In genomic region chrX:129933700-129934099, GRCh38 we compare ENCODE assay signal across 13 cellular contexts. TPM values are rescaled to one million over a fixed set of nuclear protein-coding genes. Genes with fewer than 3 reads are reported as not detected.
A peak's percentile ranks its signal among the peaks of the same experiment; 100 is the strongest.
DNase-seq lines count a peak whose midpoint lies in the region; ATAC-seq and TF ChIP-seq lines count a peak whose summit lies in the region.
"Had no signal": no experiment of that assay in that cellular context is flagged by ENCODE, and none has a peak within 500 bp of the region (broad histone marks: within the 10 kb centered on the region; RNA-seq: fewer than 3 reads in every experiment).

No MANE protein-coding gene starts in this region.

- no peak for DNase-seq in activated CD8-positive, alpha-beta memory T cell treated with anti-CD3 and anti-CD28 coated beads, Interleukin-2, amount 10 ng/mL, durations not matched to agents 7 days and 5 days
- DNase-seq in activated CD8-positive, alpha-beta memory T cell treated with anti-CD3 and anti-CD28 coated beads, Interleukin-2, amount 50 U/mL, for 4 hours, result no peak
- DNase-seq in T-helper 17 cell (no peak), endothelial cell (ENCODE audit: low spot score) (no peak), progenitor cell of endocrine pancreas (ENCODE audit: low spot score, unreplicated experiment) (no peak), colonic mucosa (no peak), dermis blood vessel endothelial cell (no peak)
- DNase-seq: amniotic stem cell, IMR-90, NCI-H1105 treated with DMSO at 0.1 percent for 48 hours, NCI-H510A, Peyer's patch had no signal

- ATAC-seq in activated CD8-positive, alpha-beta memory T cell treated with anti-CD3 and anti-CD28 coated beads, Interleukin-2, amount 10 ng/mL, durations not matched to agents 7 days and 5 days, result no peak
- no peak for ATAC-seq in T-helper 17 cell
- ATAC-seq in GM18502 (IDR thresholded peaks at IDR 0.05; ENCODE audit: poor library complexity, unreplicated experiment), result no peak

- no peaks in the 10 kb centered on the region for H3K27me3 ChIP-seq in colonic mucosa
- H3K27me3 ChIP-seq: Peyer's patch had no signal

- H3K36me3 Mint-ChIP-seq in activated CD8-positive, alpha-beta memory T cell treated with anti-CD3 and anti-CD28 coated beads, Interleukin-2, amount 10 ng/mL, durations not matched to agents 7 days and 5 days, result peaks cover 2% of the 10 kb centered on the region
- H3K36me3 Mint-ChIP-seq in T-helper 17 cell (ENCODE audit: low read depth), result peaks cover 2% of the 10 kb centered on the region
- no peaks in the 10 kb centered on the region for H3K36me3 Mint-ChIP-seq in endothelial cell (ENCODE audit: low read depth, unreplicated experiment)
- peaks cover 5% of the 10 kb centered on the region for H3K36me3 Mint-ChIP-seq in progenitor cell of endocrine pancreas (ENCODE audit: insufficient read depth)

- H3K36me3 ChIP-seq in colonic mucosa, result no peaks in the 10 kb centered on the region
- H3K36me3 ChIP-seq: Peyer's patch had no signal

- no peaks in the 10 kb centered on the region for H3K9me3 ChIP-seq in T-helper 17 cell (ENCODE audit: control insufficient read depth, low read length, poor library complexity, severe bottlenecking)
- no peaks in the 10 kb centered on the region for H3K9me3 ChIP-seq in colonic mucosa
- H3K9me3 ChIP-seq: Peyer's patch had no signal

- no peak overlapping the region for H3K9ac ChIP-seq in colonic mucosa (ENCODE audit: low read depth in 2 of 2, low read length in 2 of 2)

- no peak overlapping the region for H3K4me3 ChIP-seq in colonic mucosa

- intact Hi-C loops in colonic mucosa (cut with DNase I), result no loop called here

- peak overlapping the region; percentile 38 for H3K4me3 Mint-ChIP-seq in activated CD8-positive, alpha-beta memory T cell treated with anti-CD3 and anti-CD28 coated beads, Interleukin-2, amount 10 ng/mL, durations not matched to agents 7 days and 5 days
- H3K4me3 Mint-ChIP-seq in T-helper 17 cell, result peak overlapping the region; percentile 81
- H3K4me3 Mint-ChIP-seq in endothelial cell (ENCODE audit: unreplicated experiment), result peak overlapping the region; percentile 76
- H3K4me3 Mint-ChIP-seq in progenitor cell of endocrine pancreas (ENCODE audit: low read depth), result peak overlapping the region; percentile 57

- H3K4me1 Mint-ChIP-seq in activated CD8-positive, alpha-beta memory T cell treated with anti-CD3 and anti-CD28 coated beads, Interleukin-2, amount 10 ng/mL, durations not matched to agents 7 days and 5 days, result peaks cover 5% of the 10 kb centered on the region
- H3K4me1 Mint-ChIP-seq in T-helper 17 cell (peaks cover 6% of the 10 kb centered on the region), endothelial cell (ENCODE audit: unreplicated experiment) (peaks cover 10% of the 10 kb centered on the region), progenitor cell of endocrine pancreas (ENCODE audit: low read depth) (peaks cover 6% of the 10 kb centered on the region)

- CTCF ChIA-PET in activated CD8-positive, alpha-beta memory T cell treated with anti-CD3 and anti-CD28 coated beads, Interleukin-2, amount 10 ng/mL, durations not matched to agents 7 days and 5 days (lab: Charles Lee), result interaction anchor here (0.6 to 1.3 kb wide), 3 partner anchors 92 to 127 kb away, joined by 3 to 4 read pairs (median 3); no protein-coding TSS in a partner anchor

- H3K27me3 Mint-ChIP-seq in activated CD8-positive, alpha-beta memory T cell treated with anti-CD3 and anti-CD28 coated beads, Interleukin-2, amount 10 ng/mL, durations not matched to agents 7 days and 5 days, result peaks cover 32% of the 10 kb centered on the region
- no peaks in the 10 kb centered on the region for H3K27me3 Mint-ChIP-seq in T-helper 17 cell
- peaks cover 6% of the 10 kb centered on the region for H3K27me3 Mint-ChIP-seq in endothelial cell (ENCODE audit: unreplicated experiment)
- H3K27me3 Mint-ChIP-seq in progenitor cell of endocrine pancreas, result peaks cover 36% of the 10 kb centered on the region

- no peak overlapping the region for H3K27ac ChIP-seq in colonic mucosa

- H3K4me1 ChIP-seq in colonic mucosa, result no peaks in the 10 kb centered on the region
- H3K4me1 ChIP-seq: Peyer's patch had no signal

- no peaks in the 10 kb centered on the region for H3K9me3 Mint-ChIP-seq in activated CD8-positive, alpha-beta memory T cell treated with anti-CD3 and anti-CD28 coated beads, Interleukin-2, amount 10 ng/mL, durations not matched to agents 7 days and 5 days (ENCODE audit: low read depth)
- H3K9me3 Mint-ChIP-seq in endothelial cell (ENCODE audit: unreplicated experiment), result no peaks in the 10 kb centered on the region
- H3K9me3 Mint-ChIP-seq in progenitor cell of endocrine pancreas (ENCODE audit: low read depth), result peaks cover 3% of the 10 kb centered on the region

- H3K27ac Mint-ChIP-seq in activated CD8-positive, alpha-beta memory T cell treated with anti-CD3 and anti-CD28 coated beads, Interleukin-2, amount 10 ng/mL, durations not matched to agents 7 days and 5 days, result no peak overlapping the region
- H3K27ac Mint-ChIP-seq in T-helper 17 cell, result no peak overlapping the region
- no peak overlapping the region for H3K27ac Mint-ChIP-seq in endothelial cell (ENCODE audit: unreplicated experiment)
- peak overlapping the region; percentile 33 for H3K27ac Mint-ChIP-seq in progenitor cell of endocrine pancreas

- TF ChIP-seq CTCF in endothelial cell (IDR thresholded peaks at IDR 0.05; ENCODE audit: unreplicated experiment), result no peak
- no peak for TF ChIP-seq CTCF in progenitor cell of endocrine pancreas (IDR thresholded peaks at IDR 0.05; ENCODE audit: unreplicated experiment)
- TF ChIP-seq CTCF in colonic mucosa (IDR thresholded peaks at IDR 0.05), result no peak

RNA-seq across cellular contexts. Expression of gene UTP14A, which starts 27.7 kb away (rescaled TPM):
- total RNA-seq in activated CD8-positive, alpha-beta memory T cell treated with anti-CD3 and anti-CD28 coated beads, Interleukin-2, amount 10 ng/mL, durations not matched to agents 7 days and 5 days, result 10 to 100 TPM; 22.8 to 37.0 TPM
- 10 to 100 TPM; 11.3 to 12.3 TPM for total RNA-seq in T-helper 17 cell
- total RNA-seq in endothelial cell (ENCODE audit: unreplicated experiment), result 22.1 TPM
- total RNA-seq in progenitor cell of endocrine pancreas, result 18.1 and 20.0 TPM in 2 replicates
- total RNA-seq in colonic mucosa, result 10 to 100 TPM in 1 of 2 donors, 1 to 10 TPM in 1; 9.9 to 17.4 TPM
- 20.9 and 25.0 TPM in 2 replicates for total RNA-seq in dermis blood vessel endothelial cell

RNA-seq across cellular contexts. Expression of gene BCORL1, which starts 48.7 kb away (rescaled TPM):
- total RNA-seq in activated CD8-positive, alpha-beta memory T cell treated with anti-CD3 and anti-CD28 coated beads, Interleukin-2, amount 10 ng/mL, durations not matched to agents 7 days and 5 days, result 10 to 100 TPM in 1 of 2 experiments, 1 to 10 TPM in 1; 9.1 to 10.2 TPM
- total RNA-seq in T-helper 17 cell (10 to 100 TPM in 1 of 2 donors, 1 to 10 TPM in 1; 8.0 to 10.8 TPM), endothelial cell (ENCODE audit: unreplicated experiment) (34.0 TPM), progenitor cell of endocrine pancreas (38.0 and 40.9 TPM in 2 replicates), colonic mucosa (10 to 100 TPM in 1 of 2 donors, 1 to 10 TPM in 1; 8.3 to 14.4 TPM), dermis blood vessel endothelial cell (3.4 and 7.1 TPM in 2 replicates)
